ENCODE assay signal across 34 cellular contexts in the genomic region with DNA sequence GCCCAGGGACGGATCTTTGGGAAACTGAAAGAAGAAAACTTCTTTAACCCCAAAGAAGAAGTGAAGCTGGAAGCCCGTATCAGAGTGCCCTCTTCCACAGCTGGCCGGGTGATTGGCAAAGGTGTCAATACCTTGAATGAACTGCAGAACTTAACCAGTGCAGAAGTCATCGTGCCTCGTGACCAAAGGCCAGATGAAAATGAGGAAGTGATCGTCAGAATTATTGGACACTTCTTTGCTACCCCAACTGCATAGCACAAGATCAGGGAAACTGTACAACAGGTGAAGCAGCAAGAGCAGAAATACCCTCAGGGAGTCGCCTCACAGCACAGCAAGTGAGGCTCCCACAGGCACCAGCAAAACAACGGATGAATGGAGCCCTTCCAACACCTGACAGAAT.
"Had no signal": no experiment of that assay in that cellular context is flagged by ENCODE, and none has a peak within 500 bp of the region (broad histone marks: within the 10 kb centered on the region; RNA-seq: fewer than 3 reads in every experiment).

No MANE protein-coding gene starts in this region.

- H3K9ac ChIP-seq: KMS-11, SK-N-SH had no signal

- H3K9me3 Mint-ChIP-seq: activated CD4-positive, alpha-beta memory T cell treated with anti-CD3 and anti-CD28 coated beads for 36 hours; activated naive CD8-positive, alpha-beta T cell treated with anti-CD3 and anti-CD28 coated beads for 36 hours; activated T-cell treated with anti-CD3 and anti-CD28 coated beads, Interleukin-2, amount 50 U/mL, for 72 hours; activated T-helper 17 cell treated with anti-CD3 and anti-CD28 coated beads, Interleukin-2, amount 50 U/mL, for 72 hours; T-helper 1 cell treated with Interleukin-12 subunit alpha and Interleukin-12 subunit beta and Interleukin-4 antibody, amounts not matched to agents 30 μg/mL and 1 μg/mL, for 36 hours; T-helper 2 cell treated with Interferon-gamma antibody and Interleukin-4, amounts not matched to agents 5 μg/mL and 100 μg/mL, for 36 hours; WTC11 had no signal

- H3K36me3 Mint-ChIP-seq: activated CD4-positive, alpha-beta memory T cell treated with anti-CD3 and anti-CD28 coated beads for 36 hours; activated naive CD8-positive, alpha-beta T cell treated with anti-CD3 and anti-CD28 coated beads for 36 hours; WTC11 had no signal

- H3K4me1 ChIP-seq: Peyer's patch, SJSA1 had no signal

- H3K4me3 Mint-ChIP-seq: activated CD4-positive, alpha-beta memory T cell treated with anti-CD3 and anti-CD28 coated beads for 36 hours; activated CD4-positive, alpha-beta T cell treated with anti-CD3 and anti-CD28 coated beads for 36 hours; activated naive CD8-positive, alpha-beta T cell treated with anti-CD3 and anti-CD28 coated beads for 36 hours; activated T-cell treated with anti-CD3 and anti-CD28 coated beads, Interleukin-2, amount 50 U/mL, for 72 hours; activated T-helper 17 cell treated with anti-CD3 and anti-CD28 coated beads, Interleukin-2, amount 50 U/mL, for 72 hours; T-helper 1 cell treated with Interleukin-12 subunit alpha and Interleukin-12 subunit beta and Interleukin-4 antibody, amounts not matched to agents 30 μg/mL and 1 μg/mL, for 36 hours; T-helper 2 cell treated with Interferon-gamma antibody and Interleukin-4, amounts not matched to agents 5 μg/mL and 100 μg/mL, for 36 hours; WTC11 had no signal

- H3K36me3 ChIP-seq: brain microvascular endothelial cell, Peyer's patch, SJSA1 had no signal

- H3K27me3 ChIP-seq: brain microvascular endothelial cell, Peyer's patch, SJSA1 had no signal

- H3K9me3 ChIP-seq: Peyer's patch, SJSA1, SK-N-SH had no signal

- H3K4me3 ChIP-seq: Peyer's patch, SJSA1 had no signal

- H3K27ac Mint-ChIP-seq: activated CD4-positive, alpha-beta memory T cell treated with anti-CD3 and anti-CD28 coated beads for 36 hours; activated CD4-positive, alpha-beta T cell treated with anti-CD3 and anti-CD28 coated beads for 36 hours; activated naive CD8-positive, alpha-beta T cell treated with anti-CD3 and anti-CD28 coated beads for 36 hours; activated T-cell treated with anti-CD3 and anti-CD28 coated beads, Interleukin-2, amount 50 U/mL, for 72 hours; activated T-helper 17 cell treated with anti-CD3 and anti-CD28 coated beads, Interleukin-2, amount 50 U/mL, for 72 hours; T-helper 1 cell treated with Interleukin-12 subunit alpha and Interleukin-12 subunit beta and Interleukin-4 antibody, amounts not matched to agents 30 μg/mL and 1 μg/mL, for 36 hours; T-helper 2 cell treated with Interferon-gamma antibody and Interleukin-4, amounts not matched to agents 5 μg/mL and 100 μg/mL, for 36 hours; WTC11 had no signal

- DNase-seq: activated CD4-positive, alpha-beta memory T cell treated with anti-CD3 and anti-CD28 coated beads for 36 hours; activated CD4-positive, alpha-beta T cell treated with anti-CD3 and anti-CD28 coated beads for 36 hours; activated CD4-positive, alpha-beta T cell treated with anti-CD3 and anti-CD28 coated beads, Interleukin-2, amount 50 U/mL, for 1 hour; activated effector memory CD4-positive, alpha-beta T cell treated with anti-CD3 and anti-CD28 coated beads, Interleukin-2, amount 50 U/mL, for 16 hours; activated naive CD4-positive, alpha-beta T cell; activated naive CD4-positive, alpha-beta T cell treated with anti-CD3 and anti-CD28 coated beads, Interleukin-2, amount 50 U/mL, for 16 hours; activated naive CD8-positive, alpha-beta T cell treated with anti-CD3 and anti-CD28 coated beads for 36 hours; activated T-cell treated with anti-CD3 and anti-CD28 coated beads, Interleukin-2, amount 50 U/mL, for 1 hour; activated T-cell treated with anti-CD3 and anti-CD28 coated beads, Interleukin-2, amount 50 U/mL, for 72 hours; amniotic stem cell; aorta; brain microvascular endothelial cell; central memory CD4-positive, alpha-beta T cell; MM.1S; NCI-H1092 treated with DMSO at 0.1 percent for 48 hours; NCI-H1417; NCI-H1694; NCI-H1930; NCI-H2081 treated with DMSO at 0.1 percent for 48 hours; NCI-H345; NCI-H524 treated with DMSO at 0.1 percent for 48 hours; NK-92 treated with Interleukin-12 subunit alpha and Interleukin-12 subunit beta, amount 100 ng/mL, for 24 hours; PC-3; RPMI8226; SHP77 treated with DMSO at 0.1 percent for 48 hours; SK-N-SH had no signal

- H3K4me2 ChIP-seq: KMS-11, SK-N-SH had no signal

- ATAC-seq: activated CD4-positive, alpha-beta T cell treated with anti-CD3 and anti-CD28 coated beads for 36 hours; activated CD4-positive, CD25-positive, alpha-beta regulatory T cell treated with anti-CD3 and anti-CD28 coated beads, Interleukin-2, amount 50 U/mL, for 24 hours; activated T-cell treated with anti-CD3 and anti-CD28 coated beads, Interleukin-2, amount 50 U/mL, for 72 hours; activated T-helper 17 cell treated with anti-CD3 and anti-CD28 coated beads, Interleukin-2, amount 50 U/mL, for 72 hours; PC-3; WTC11 had no signal

- H3K27ac ChIP-seq: brain microvascular endothelial cell, KMS-11, Peyer's patch, SJSA1 had no signal
